2 cellular contexts compared by ENCODE assay signal in the genomic region with DNA sequence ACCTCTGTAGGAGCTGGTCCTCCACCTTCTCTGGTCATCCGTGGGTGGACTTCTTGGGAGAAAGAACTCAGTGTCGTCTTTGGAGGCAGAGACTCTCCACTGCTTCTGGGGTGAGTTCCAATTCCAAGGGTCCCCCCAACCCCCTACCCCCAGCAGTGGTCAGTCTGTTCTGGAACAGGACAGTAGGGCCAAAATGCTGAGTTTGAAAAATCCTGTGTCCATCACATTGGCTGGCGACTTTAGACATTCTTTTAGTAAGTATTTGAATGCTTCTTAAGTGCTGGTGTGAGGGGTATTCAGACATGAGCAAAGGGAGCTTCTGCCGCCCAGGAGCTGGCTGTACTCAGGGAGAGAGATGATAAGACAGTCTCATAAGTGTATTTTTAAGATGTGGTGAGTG.
TF ChIP-seq lines count a peak whose summit lies in the region.

No MANE protein-coding gene starts in this region.

TF ChIP-seq in GM12878, 131 proteins besides CTCF, POLR2A, EP300 and RAD21:
- TF ChIP-seq ZNF207 (IDR thresholded peaks at IDR 0.05; ENCODE audit: borderline replicate concordance), result no peak
- no peak for TF ChIP-seq CBX3 (IDR thresholded peaks at IDR 0.05; ENCODE audit: borderline replicate concordance, low read depth)
- TF ChIP-seq PML (IDR thresholded peaks at IDR 0.05; ENCODE audit: low read length), result no peak
- no peak for TF ChIP-seq FOXK2 (IDR thresholded peaks at IDR 0.05)
- TF ChIP-seq HDGF (IDR thresholded peaks at IDR 0.05), result no peak
- no peak for TF ChIP-seq NFXL1 (IDR thresholded peaks at IDR 0.05; ENCODE audit: borderline replicate concordance)
- TF ChIP-seq SUZ12 (IDR thresholded peaks at IDR 0.05; ENCODE audit: unreplicated experiment), result no peak
- TF ChIP-seq, protein P1, sequence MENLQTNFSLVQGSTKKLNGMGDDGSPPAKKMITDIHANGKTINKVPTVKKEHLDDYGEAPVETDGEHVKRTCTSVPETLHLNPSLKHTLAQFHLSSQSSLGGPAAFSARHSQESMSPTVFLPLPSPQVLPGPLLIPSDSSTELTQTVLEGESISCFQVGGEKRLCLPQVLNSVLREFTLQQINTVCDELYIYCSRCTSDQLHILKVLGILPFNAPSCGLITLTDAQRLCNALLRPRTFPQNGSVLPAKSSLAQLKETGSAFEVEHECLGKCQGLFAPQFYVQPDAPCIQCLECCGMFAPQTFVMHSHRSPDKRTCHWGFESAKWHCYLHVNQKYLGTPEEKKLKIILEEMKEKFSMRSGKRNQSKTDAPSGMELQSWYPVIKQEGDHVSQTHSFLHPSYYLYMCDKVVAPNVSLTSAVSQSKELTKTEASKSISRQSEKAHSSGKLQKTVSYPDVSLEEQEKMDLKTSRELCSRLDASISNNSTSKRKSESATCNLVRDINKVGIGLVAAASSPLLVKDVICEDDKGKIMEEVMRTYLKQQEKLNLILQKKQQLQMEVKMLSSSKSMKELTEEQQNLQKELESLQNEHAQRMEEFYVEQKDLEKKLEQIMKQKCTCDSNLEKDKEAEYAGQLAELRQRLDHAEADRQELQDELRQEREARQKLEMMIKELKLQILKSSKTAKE (IDR thresholded peaks at IDR 0.05; ENCODE audit: low read depth, poor library complexity, severe bottlenecking), result no peak
- TF ChIP-seq MYC (IDR thresholded peaks at IDR 0.05; ENCODE audit: insufficient read depth, insufficient read length, insufficient replicate concordance, low read length, severe bottlenecking), result no peak
- TF ChIP-seq CREM (IDR thresholded peaks at IDR 0.05; ENCODE audit: low read depth), result no peak
- no peak for TF ChIP-seq TBL1XR1 (IDR thresholded peaks at IDR 0.05; ENCODE audit: low read depth, low read length)
- no peak for TF ChIP-seq NR2C2 (IDR thresholded peaks at IDR 0.05; ENCODE audit: borderline replicate concordance, control insufficient read depth, insufficient read length, low read depth)
- TF ChIP-seq POLR2AphosphoS2 (IDR thresholded peaks at IDR 0.05; ENCODE audit: low read depth, low read length), result no peak
- TF ChIP-seq, protein P2, sequence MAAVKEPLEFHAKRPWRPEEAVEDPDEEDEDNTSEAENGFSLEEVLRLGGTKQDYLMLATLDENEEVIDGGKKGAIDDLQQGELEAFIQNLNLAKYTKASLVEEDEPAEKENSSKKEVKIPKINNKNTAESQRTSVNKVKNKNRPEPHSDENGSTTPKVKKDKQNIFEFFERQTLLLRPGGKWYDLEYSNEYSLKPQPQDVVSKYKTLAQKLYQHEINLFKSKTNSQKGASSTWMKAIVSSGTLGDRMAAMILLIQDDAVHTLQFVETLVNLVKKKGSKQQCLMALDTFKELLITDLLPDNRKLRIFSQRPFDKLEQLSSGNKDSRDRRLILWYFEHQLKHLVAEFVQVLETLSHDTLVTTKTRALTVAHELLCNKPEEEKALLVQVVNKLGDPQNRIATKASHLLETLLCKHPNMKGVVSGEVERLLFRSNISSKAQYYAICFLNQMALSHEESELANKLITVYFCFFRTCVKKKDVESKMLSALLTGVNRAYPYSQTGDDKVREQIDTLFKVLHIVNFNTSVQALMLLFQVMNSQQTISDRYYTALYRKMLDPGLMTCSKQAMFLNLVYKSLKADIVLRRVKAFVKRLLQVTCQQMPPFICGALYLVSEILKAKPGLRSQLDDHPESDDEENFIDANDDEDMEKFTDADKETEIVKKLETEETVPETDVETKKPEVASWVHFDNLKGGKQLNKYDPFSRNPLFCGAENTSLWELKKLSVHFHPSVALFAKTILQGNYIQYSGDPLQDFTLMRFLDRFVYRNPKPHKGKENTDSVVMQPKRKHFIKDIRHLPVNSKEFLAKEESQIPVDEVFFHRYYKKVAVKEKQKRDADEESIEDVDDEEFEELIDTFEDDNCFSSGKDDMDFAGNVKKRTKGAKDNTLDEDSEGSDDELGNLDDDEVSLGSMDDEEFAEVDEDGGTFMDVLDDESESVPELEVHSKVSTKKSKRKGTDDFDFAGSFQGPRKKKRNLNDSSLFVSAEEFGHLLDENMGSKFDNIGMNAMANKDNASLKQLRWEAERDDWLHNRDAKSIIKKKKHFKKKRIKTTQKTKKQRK (IDR thresholded peaks at IDR 0.05; ENCODE audit: low read depth, low read length), result no peak
- no peak for TF ChIP-seq SP1 (IDR thresholded peaks at IDR 0.05; ENCODE audit: low read depth, low read length)
- TF ChIP-seq MEF2B (IDR thresholded peaks at IDR 0.05; ENCODE audit: partially characterized antibody, poor library complexity, severe bottlenecking), result no peak
- TF ChIP-seq BACH1 (IDR thresholded peaks at IDR 0.05; ENCODE audit: borderline replicate concordance), result no peak
- no peak for TF ChIP-seq BMI1 (IDR thresholded peaks at IDR 0.05; ENCODE audit: borderline replicate concordance)
- TF ChIP-seq NBN (IDR thresholded peaks at IDR 0.05), result no peak
- TF ChIP-seq, protein P3, sequence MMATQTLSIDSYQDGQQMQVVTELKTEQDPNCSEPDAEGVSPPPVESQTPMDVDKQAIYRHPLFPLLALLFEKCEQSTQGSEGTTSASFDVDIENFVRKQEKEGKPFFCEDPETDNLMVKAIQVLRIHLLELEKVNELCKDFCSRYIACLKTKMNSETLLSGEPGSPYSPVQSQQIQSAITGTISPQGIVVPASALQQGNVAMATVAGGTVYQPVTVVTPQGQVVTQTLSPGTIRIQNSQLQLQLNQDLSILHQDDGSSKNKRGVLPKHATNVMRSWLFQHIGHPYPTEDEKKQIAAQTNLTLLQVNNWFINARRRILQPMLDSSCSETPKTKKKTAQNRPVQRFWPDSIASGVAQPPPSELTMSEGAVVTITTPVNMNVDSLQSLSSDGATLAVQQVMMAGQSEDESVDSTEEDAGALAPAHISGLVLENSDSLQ (IDR thresholded peaks at IDR 0.05), result no peak

TF ChIP-seq in neural cell, 6 proteins besides CTCF, POLR2A, EP300 and RAD21:
- no peak for TF ChIP-seq REST (IDR thresholded peaks at IDR 0.05; ENCODE audit: borderline replicate concordance)
- no peak for TF ChIP-seq TAF1 (IDR thresholded peaks at IDR 0.05; ENCODE audit: low read depth)
- TF ChIP-seq EZH2 (IDR thresholded peaks at IDR 0.05; ENCODE audit: borderline replicate concordance, insufficient read depth, low read length, poor library complexity, severe bottlenecking), result no peak
- no peak for TF ChIP-seq SMC3 (conservative IDR thresholded peaks at IDR 0.05; ENCODE audit: poor library complexity)
- no peak for TF ChIP-seq POLR2AphosphoS5 (IDR thresholded peaks at IDR 0.05)
- no peak for TF ChIP-seq MXI1 (conservative IDR thresholded peaks at IDR 0.05; ENCODE audit: poor library complexity, severe bottlenecking)
